In the genomic region with DNA sequence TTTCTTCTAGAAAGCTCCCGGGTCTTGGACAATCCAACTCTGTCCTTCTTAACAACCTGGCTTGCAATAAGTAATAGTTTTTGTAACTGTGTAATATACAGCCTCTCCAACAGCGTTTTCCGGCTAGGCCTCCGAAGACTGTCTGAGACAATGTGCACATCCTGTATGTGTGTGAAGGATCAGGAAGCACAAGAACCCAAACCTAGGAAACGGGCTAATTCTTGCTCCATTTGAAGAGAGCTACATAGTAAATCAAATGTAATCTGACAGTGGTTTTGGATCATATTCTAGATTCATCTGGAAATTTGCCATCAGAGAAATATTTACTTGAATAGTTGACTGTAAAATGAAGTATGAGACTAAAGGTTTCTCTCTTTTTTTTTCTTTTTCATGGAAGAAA, we compare ENCODE assay signal across 17 cellular contexts. TPM values are rescaled to one million over a fixed set of nuclear protein-coding genes. Genes with fewer than 3 reads are reported as not detected.
"Had no signal": no experiment of that assay in that cellular context is flagged by ENCODE, and none has a peak within 500 bp of the region (broad histone marks: within the 10 kb centered on the region; RNA-seq: fewer than 3 reads in every experiment).

No MANE protein-coding gene starts in this region.

- H3K4me3 ChIP-seq: ascending aorta, cardiac muscle cell, tibial artery, uterus had no signal

- DNase-seq: activated CD4-positive, alpha-beta T cell treated with anti-CD3 and anti-CD28 coated beads, Interleukin-2, amount 50 U/mL, for 4 hours; activated CD8-positive, alpha-beta memory T cell treated with anti-CD3 and anti-CD28 coated beads, Interleukin-2, amount 10 ng/mL, durations not matched to agents 7 days and 5 days; activated effector memory CD4-positive, alpha-beta T cell treated with anti-CD3 and anti-CD28 coated beads, Interleukin-2, amount 50 U/mL, for 16 hours; activated T-cell treated with anti-CD3 and anti-CD28 coated beads, Interleukin-2, amount 50 U/mL, for 4 hours; cortex of kidney; effector memory CD8-positive, alpha-beta T cell; erythroblast; foreskin keratinocyte; head of caudate nucleus; tibial artery had no signal

- ATAC-seq: activated CD4-positive, CD25-positive, alpha-beta regulatory T cell treated with anti-CD3 and anti-CD28 coated beads, Interleukin-2, amount 50 U/mL, for 24 hours; activated CD8-positive, alpha-beta memory T cell treated with anti-CD3 and anti-CD28 coated beads, Interleukin-2, amount 10 ng/mL, durations not matched to agents 7 days and 5 days; activated naive CD4-positive, alpha-beta T cell treated with anti-CD3 and anti-CD28 coated beads, Interleukin-2, amount 50 U/mL, for 72 hours; activated T-cell treated with anti-CD3 and anti-CD28 coated beads, Interleukin-2, amount 50 U/mL, for 4 hours; effector memory CD8-positive, alpha-beta T cell; foreskin keratinocyte had no signal

- H3K27ac ChIP-seq: ascending aorta, cardiac muscle cell, foreskin keratinocyte, tibial artery had no signal

- H3K9me3 ChIP-seq: uterus had no signal

- H3K27me3 ChIP-seq: ascending aorta, cardiac muscle cell, foreskin keratinocyte, tibial artery, uterus had no signal

- H3K4me1 ChIP-seq: foreskin keratinocyte, uterus had no signal

- H3K36me3 ChIP-seq: ascending aorta, cardiac muscle cell, tibial artery, uterus had no signal

RNA-seq across cellular contexts. Expression of a gene that starts 1.2 kb away (rescaled TPM):
- polyA plus RNA-seq: cardiac muscle cell, foreskin keratinocyte, liver, neural cell had no signal
